8 cellular contexts compared by ENCODE assay signal in the genomic region with DNA sequence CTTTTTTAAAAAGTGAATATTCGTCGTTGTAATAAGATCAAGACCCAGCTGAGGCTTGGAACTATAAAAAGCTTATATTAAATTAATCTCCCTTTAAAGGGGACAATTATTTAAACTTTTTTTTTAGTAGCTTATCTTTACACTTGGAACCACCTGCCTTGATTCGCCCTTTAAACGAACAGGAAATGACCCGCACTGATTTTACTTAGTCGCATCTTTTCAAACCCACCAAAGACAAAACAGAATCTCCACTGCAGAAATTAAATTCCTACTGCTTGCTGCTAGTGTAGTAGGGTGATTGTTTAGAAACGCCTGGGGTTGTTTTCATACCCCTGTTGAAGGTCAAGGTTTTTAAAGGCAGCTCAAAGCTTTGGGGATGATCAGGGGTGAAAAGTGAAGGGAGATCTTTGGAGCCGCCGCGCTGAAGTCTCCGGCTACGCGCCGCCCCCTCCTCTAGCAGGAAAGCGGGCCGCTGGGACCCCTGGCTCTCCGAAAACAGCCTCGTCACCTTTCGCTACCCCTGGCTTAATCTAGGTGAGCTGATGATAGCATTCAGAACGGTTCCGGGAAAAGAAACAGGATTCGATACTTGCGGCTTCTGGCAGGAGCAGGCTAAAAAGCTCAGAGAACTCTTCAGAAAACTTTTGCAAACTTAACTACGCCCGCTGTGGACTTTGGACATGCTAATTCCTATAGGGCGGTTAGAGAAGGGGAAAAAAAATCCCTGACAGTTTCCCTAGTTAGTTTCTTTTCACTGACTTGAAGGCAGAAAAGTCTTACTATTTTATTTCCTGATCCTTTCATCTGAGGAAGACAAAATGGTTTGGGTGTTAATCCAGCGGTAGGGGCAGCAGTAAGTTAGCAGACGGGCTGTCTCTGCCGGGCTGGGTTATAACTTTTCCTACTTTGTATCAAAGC.
DNase-seq lines count a peak whose midpoint lies in the region; ATAC-seq and TF ChIP-seq lines count a peak whose summit lies in the region.

No MANE protein-coding gene starts in this region.

- TF ChIP-seq EP300 in stomach (IDR thresholded peaks at IDR 0.05): no peak

- DNase-seq in ACHN (peak; percentile 49), HS-27A (ENCODE audit: low read depth) (peak; percentile 22), immature natural killer cell (peak; percentile 18 to 28 (median 25)), stomach (no peak), NCI-H2196 treated with DMSO at 0.1 percent for 48 hours (lab: John Stamatoyannopoulos, UW; ENCODE audit: unreplicated experiment) (no peak)
- peak; percentile 41 for DNase-seq in activated naive CD4-positive, alpha-beta T cell treated with anti-CD3 and anti-CD28 coated beads, Interleukin-2, amount 10 ng/mL, durations not matched to agents 7 days and 5 days

- 7 to 16% (median 13%) methylated on average over 29 of the region's 29 CpGs for WGBS in stomach, 5 donors

- no peak for TF ChIP-seq CTCF in stomach (IDR thresholded peaks at IDR 0.05)

- intact Hi-C loops in stomach (cut with DNase I; ENCODE audit: low total_unique reads): no loop called here

- peak overlapping the region; percentile 85 for H3K4me3 Mint-ChIP-seq in activated naive CD4-positive, alpha-beta T cell treated with anti-CD3 and anti-CD28 coated beads, Interleukin-2, amount 10 ng/mL, durations not matched to agents 7 days and 5 days
- H3K4me3 Mint-ChIP-seq in immature natural killer cell: peak overlapping the region; percentile 86 to 98 (median 90)

- CTCF ChIA-PET in activated naive CD4-positive, alpha-beta T cell treated with anti-CD3 and anti-CD28 coated beads, Interleukin-2, amount 10 ng/mL, durations not matched to agents 7 days and 5 days (lab: Charles Lee): interaction anchor here (0.6 to 4.1 kb wide), 9 partner anchors 48 to 515 kb away, joined by 3 to 18 read pairs (median 4); no protein-coding TSS in a partner anchor

- H3K4me1 ChIP-seq in stomach: peaks cover 13 to 55% (median 31%) of the 10 kb centered on the region in 4 donors

- no peak for ATAC-seq in GM19351 (IDR thresholded peaks at IDR 0.05; ENCODE audit: unreplicated experiment)
- no peak for ATAC-seq in HG03280 (IDR thresholded peaks at IDR 0.05; ENCODE audit: unreplicated experiment)

- no peaks in the 10 kb centered on the region for H3K9me3 Mint-ChIP-seq in activated naive CD4-positive, alpha-beta T cell treated with anti-CD3 and anti-CD28 coated beads, Interleukin-2, amount 10 ng/mL, durations not matched to agents 7 days and 5 days
- no peaks in the 10 kb centered on the region for H3K9me3 Mint-ChIP-seq in immature natural killer cell

- H3K27me3 ChIP-seq in stomach: peaks cover 0 to 40% (median 14%) of the 10 kb centered on the region in 3 donors

- H3K36me3 ChIP-seq in stomach: no peaks in the 10 kb centered on the region

- H3K27me3 Mint-ChIP-seq in activated naive CD4-positive, alpha-beta T cell treated with anti-CD3 and anti-CD28 coated beads, Interleukin-2, amount 10 ng/mL, durations not matched to agents 7 days and 5 days: peaks cover 7% of the 10 kb centered on the region
- H3K27me3 Mint-ChIP-seq in immature natural killer cell (ENCODE audit: low read depth in 3 of 3): peaks cover 9 to 20% (median 19%) of the 10 kb centered on the region in 3 donors

- peak overlapping the region; percentile 91 to 98 (median 97) for H3K27ac ChIP-seq in stomach

- no peaks in the 10 kb centered on the region for H3K9me3 ChIP-seq in stomach

- TF ChIP-seq POLR2A in stomach (IDR thresholded peaks at IDR 0.05): no peak

- peaks cover 64% of the 10 kb centered on the region for H3K4me1 Mint-ChIP-seq in activated naive CD4-positive, alpha-beta T cell treated with anti-CD3 and anti-CD28 coated beads, Interleukin-2, amount 10 ng/mL, durations not matched to agents 7 days and 5 days
- H3K4me1 Mint-ChIP-seq in immature natural killer cell: peaks cover 38 to 71% of the 10 kb centered on the region in 2 donors

- in situ Hi-C loops in ACHN (cut with HindIII; ENCODE audit: low pct_ligation_motif_present, low pct_unique_long_range_greater_than_20kb, low sequenced_read_pairs): no loop called here

- H3K4me3 ChIP-seq in stomach: peak overlapping the region; percentile 58 to 73 (median 72)

- peak overlapping the region; percentile 97 for H3K27ac Mint-ChIP-seq in activated naive CD4-positive, alpha-beta T cell treated with anti-CD3 and anti-CD28 coated beads, Interleukin-2, amount 10 ng/mL, durations not matched to agents 7 days and 5 days
- H3K27ac Mint-ChIP-seq in immature natural killer cell: peak overlapping the region in 5 of 6 donors; percentile 1 to 85 (median 23)

- peaks cover 14% of the 10 kb centered on the region for H3K36me3 Mint-ChIP-seq in activated naive CD4-positive, alpha-beta T cell treated with anti-CD3 and anti-CD28 coated beads, Interleukin-2, amount 10 ng/mL, durations not matched to agents 7 days and 5 days
- peaks cover 0 to 3% (median 0%) of the 10 kb centered on the region in 3 donors for H3K36me3 Mint-ChIP-seq in immature natural killer cell

Comparison
In these comparisons a context has a peak if more than half of its experiments do, and no peak if none do; other contexts are left out.
1. DNase-seq: peak in ACHN (single experiment), HS-27A (single experiment), activated naive CD4-positive, alpha-beta T cell treated with anti-CD3 and anti-CD28 coated beads, Interleukin-2, amount 10 ng/mL, durations not matched to agents 7 days and 5 days (single experiment) and immature natural killer cell (3 of 3); none in stomach (single experiment) and NCI-H2196 treated with DMSO at 0.1 percent for 48 hours (single experiment).